34 cellular contexts compared by ENCODE assay signal in the genomic region with DNA sequence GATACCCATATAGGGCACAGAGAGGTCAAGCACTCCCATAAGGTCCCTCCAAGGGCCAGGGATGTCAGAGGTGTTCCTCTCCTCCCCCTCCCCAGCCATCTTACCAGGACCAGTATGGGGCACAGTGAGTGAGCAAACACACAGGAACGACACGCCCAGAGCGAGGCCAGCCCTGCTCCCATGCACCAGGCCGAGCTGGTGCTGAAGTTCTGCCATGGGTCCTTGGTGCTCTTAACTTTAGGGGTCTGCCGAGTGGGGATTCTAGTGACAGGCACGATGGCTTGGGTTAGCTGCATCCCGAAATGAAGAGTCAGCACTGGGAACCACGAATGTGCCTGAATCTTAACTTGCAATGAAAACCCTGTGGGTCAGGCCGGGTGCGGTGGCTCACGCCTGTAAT.
"Had no signal": no experiment of that assay in that cellular context is flagged by ENCODE, and none has a peak within 500 bp of the region (broad histone marks: within the 10 kb centered on the region; RNA-seq: fewer than 3 reads in every experiment).

No MANE protein-coding gene starts in this region.

- H3K4me2 ChIP-seq: KMS-11 had no signal

- H3K27ac ChIP-seq: cardiac muscle cell, KMS-11, RWPE1, VCaP had no signal

- H3K27ac Mint-ChIP-seq: activated B cell treated with CpG ODN at 0.5 μM for 24 hours; activated CD4-positive, alpha-beta memory T cell treated with anti-CD3 and anti-CD28 coated beads for 36 hours; activated naive CD4-positive, alpha-beta T cell treated with anti-CD3 and anti-CD28 coated beads, Interleukin-2, amount 10 ng/mL, durations not matched to agents 7 days and 5 days; activated naive CD8-positive, alpha-beta T cell treated with anti-CD3 and anti-CD28 coated beads for 36 hours; activated T-helper 1 cell treated with anti-CD3 and anti-CD28 coated beads, Interleukin-12 subunit alpha, Interleukin-12 subunit beta, Interleukin-2, Interleukin-4 antibody, amounts not matched to agents 30 ng/mL and 10 ng/mL and 1 ng/mL, durations not matched to agents 14 hours and 24 hours and 36 hours had no signal

- ATAC-seq: activated T-cell treated with anti-CD3 and anti-CD28 coated beads, Interleukin-2, amount 50 U/mL, for 4 hours; Right ventricle myocardium inferior had no signal

- H3K4me3 ChIP-seq: cardiac muscle cell had no signal

- H3K9me3 Mint-ChIP-seq: activated B cell treated with CpG ODN at 0.5 μM for 24 hours; activated CD4-positive, alpha-beta memory T cell treated with anti-CD3 and anti-CD28 coated beads for 36 hours; activated naive CD4-positive, alpha-beta T cell treated with anti-CD3 and anti-CD28 coated beads, Interleukin-2, amount 10 ng/mL, durations not matched to agents 7 days and 5 days; activated naive CD8-positive, alpha-beta T cell treated with anti-CD3 and anti-CD28 coated beads for 36 hours; activated T-cell treated with anti-CD3 and anti-CD28 coated beads, Interleukin-2, amount 50 U/mL, for 4 hours; activated T-helper 1 cell treated with anti-CD3 and anti-CD28 coated beads, Interleukin-12 subunit alpha, Interleukin-12 subunit beta, Interleukin-2, Interleukin-4 antibody, amounts not matched to agents 30 ng/mL and 10 ng/mL and 1 ng/mL, durations not matched to agents 14 hours and 24 hours and 36 hours; central memory CD8-positive, alpha-beta T cell had no signal

- H3K4me3 Mint-ChIP-seq: activated B cell treated with CpG ODN at 0.5 μM for 24 hours; activated CD4-positive, alpha-beta memory T cell treated with anti-CD3 and anti-CD28 coated beads for 36 hours; activated naive CD4-positive, alpha-beta T cell treated with anti-CD3 and anti-CD28 coated beads, Interleukin-2, amount 10 ng/mL, durations not matched to agents 7 days and 5 days; activated naive CD8-positive, alpha-beta T cell treated with anti-CD3 and anti-CD28 coated beads for 36 hours; activated T-cell treated with anti-CD3 and anti-CD28 coated beads, Interleukin-2, amount 50 U/mL, for 4 hours; activated T-helper 1 cell treated with anti-CD3 and anti-CD28 coated beads, Interleukin-12 subunit alpha, Interleukin-12 subunit beta, Interleukin-2, Interleukin-4 antibody, amounts not matched to agents 30 ng/mL and 10 ng/mL and 1 ng/mL, durations not matched to agents 14 hours and 24 hours and 36 hours; central memory CD8-positive, alpha-beta T cell had no signal

- H3K36me3 ChIP-seq: cardiac muscle cell had no signal

- DNase-seq: activated B cell treated with CpG ODN at 0.5 μM for 24 hours; activated CD4-positive, alpha-beta memory T cell treated with anti-CD3 and anti-CD28 coated beads for 36 hours; activated CD4-positive, alpha-beta T cell treated with anti-CD3 and anti-CD28 coated beads for 4 hours; activated CD4-positive, alpha-beta T cell treated with anti-CD3 and anti-CD28 coated beads, Interleukin-2, amount 50 U/mL, for 1 hour; activated CD4-positive, CD25-positive, alpha-beta regulatory T cell treated with anti-CD3 and anti-CD28 coated beads, Interleukin-2, amount 50 U/mL, for 72 hours; activated CD8-positive, alpha-beta memory T cell treated with anti-CD3 and anti-CD28 coated beads, Interleukin-2, amount 50 U/mL, for 4 hours; activated effector memory CD4-positive, alpha-beta T cell treated with Interleukin-2 at 50 U/mL for 16 hours; activated naive CD4-positive, alpha-beta T cell treated with anti-CD3 and anti-CD28 coated beads, Interleukin-2, amount 10 ng/mL, durations not matched to agents 7 days and 5 days; activated naive CD8-positive, alpha-beta T cell treated with anti-CD3 and anti-CD28 coated beads for 36 hours; activated T-cell treated with anti-CD3 and anti-CD28 coated beads for 4 hours; activated T-cell treated with anti-CD3 and anti-CD28 coated beads, Interleukin-2, amount 50 U/mL, for 4 hours; amniotic stem cell; aorta; MM.1S; MV-4-11; NCI-H1092; NCI-H1436 treated with DMSO at 0.1 percent for 48 hours; NCI-H1694 treated with DMSO at 0.1 percent for 48 hours; NCI-H2029; NCI-H510A; NCI-H526; NCI-H748 treated with DMSO at 0.1 percent for 48 hours; SIG-M5; SW 1271; T-helper 1 cell; T-helper 2 cell; T-helper 9 cell had no signal

- H3K36me3 Mint-ChIP-seq: activated CD4-positive, alpha-beta memory T cell treated with anti-CD3 and anti-CD28 coated beads for 36 hours; activated naive CD4-positive, alpha-beta T cell treated with anti-CD3 and anti-CD28 coated beads, Interleukin-2, amount 10 ng/mL, durations not matched to agents 7 days and 5 days; activated naive CD8-positive, alpha-beta T cell treated with anti-CD3 and anti-CD28 coated beads for 36 hours had no signal

- H3K27me3 ChIP-seq: cardiac muscle cell had no signal

- H3K9ac ChIP-seq: KMS-11 had no signal
